In genomic region chr1:8004803-8005573, GRCh38 we compare ENCODE assay signal across 7 cellular contexts. TPM values are rescaled to one million over a fixed set of nuclear protein-coding genes. Genes with fewer than 3 reads are reported as not detected.
DNase-seq lines count a peak whose midpoint lies in the region; ATAC-seq, FAIRE-seq and TF ChIP-seq lines count a peak whose summit lies in the region.

No MANE protein-coding gene starts in this region.

- no peak for FAIRE-seq in pancreas (lab: Jason Lieb, UNC)

- no peaks in the 10 kb centered on the region for H3K36me3 ChIP-seq in Panc1 (ENCODE audit: control insufficient read depth, insufficient read depth, low read length)
- peaks cover 0 to 15% (median 10%) of the 10 kb centered on the region in 3 donors for H3K36me3 ChIP-seq in pancreas

- intact Hi-C loops in Panc1 (cut with micrococcal nuclease; ENCODE audit: unreplicated experiment) (no loop called here), pancreas (cut with DNase I) (no loop called here)

- H3K27me3 ChIP-seq in Panc1 (ENCODE audit: control insufficient read depth, insufficient read depth, low read length) (no peaks in the 10 kb centered on the region), pancreas (no peaks in the 10 kb centered on the region)

- peak; percentile 94 for DNase-seq in HT1080 (ENCODE audit: low read depth)
- DNase-seq in Panc1 (ENCODE audit: low read depth, low spot score): no peak
- DNase-seq in fibroblast of gingiva (ENCODE audit: low read depth): peak; percentile 99
- peak in 4 of 6 donors; percentile 44 to 85 (median 76) for DNase-seq in pancreas
- DNase-seq in activated CD4-positive, alpha-beta memory T cell treated with anti-CD3 and anti-CD28 coated beads, Interleukin-2, amount 10 ng/mL, durations not matched to agents 7 days and 5 days: no peak

- no peaks in the 10 kb centered on the region for H3K36me3 Mint-ChIP-seq in activated CD4-positive, alpha-beta memory T cell treated with anti-CD3 and anti-CD28 coated beads, Interleukin-2, amount 10 ng/mL, durations not matched to agents 7 days and 5 days (ENCODE audit: low read depth)

- WGBS in pancreas, 2 donors: 34 to 35% methylated on average over 17 of the region's 17 CpGs

- H3K4me1 Mint-ChIP-seq in activated CD4-positive, alpha-beta memory T cell treated with anti-CD3 and anti-CD28 coated beads, Interleukin-2, amount 10 ng/mL, durations not matched to agents 7 days and 5 days: no peaks in the 10 kb centered on the region

- CTCF ChIA-PET in Panc1 (lab: Charles Lee): interaction anchor here (0.6 to 0.7 kb wide), 2 partner anchors 12 to 24 kb away, joined by 5 read pairs; no protein-coding TSS in a partner anchor
- CTCF ChIA-PET in activated CD4-positive, alpha-beta memory T cell treated with anti-CD3 and anti-CD28 coated beads, Interleukin-2, amount 10 ng/mL, durations not matched to agents 7 days and 5 days (lab: Charles Lee): no interaction called here

- no peaks in the 10 kb centered on the region for H3K9me3 ChIP-seq in Panc1 (ENCODE audit: control insufficient read depth, insufficient read depth, low read depth, low read length)
- no peaks in the 10 kb centered on the region for H3K9me3 ChIP-seq in pancreas

- H3K27me3 Mint-ChIP-seq in activated CD4-positive, alpha-beta memory T cell treated with anti-CD3 and anti-CD28 coated beads, Interleukin-2, amount 10 ng/mL, durations not matched to agents 7 days and 5 days: no peaks in the 10 kb centered on the region

- H3K4me3 ChIP-seq in Panc1 (ENCODE audit: low read depth in 2 of 2, low read length in 2 of 2) (peak overlapping the region in 1 of 2 experiments; percentile 31; a peak in 2 of 4 replicates), pancreas (no peak overlapping the region)

- no peak overlapping the region for H3K27ac Mint-ChIP-seq in activated CD4-positive, alpha-beta memory T cell treated with anti-CD3 and anti-CD28 coated beads, Interleukin-2, amount 10 ng/mL, durations not matched to agents 7 days and 5 days

- POLR2A ChIA-PET in Panc1 (lab: Charles Lee): interaction anchor here (0.7 kb wide), 2 partner anchors 298 to 934 kb away, joined by 3 to 8 read pairs; no protein-coding TSS in a partner anchor
- POLR2A ChIA-PET in activated CD4-positive, alpha-beta memory T cell treated with anti-CD3 and anti-CD28 coated beads, Interleukin-2, amount 10 ng/mL, durations not matched to agents 7 days and 5 days (lab: Charles Lee): no interaction called here

- no peaks in the 10 kb centered on the region for H3K9me3 Mint-ChIP-seq in activated CD4-positive, alpha-beta memory T cell treated with anti-CD3 and anti-CD28 coated beads, Interleukin-2, amount 10 ng/mL, durations not matched to agents 7 days and 5 days

- peak; percentile 76 for ATAC-seq in Panc1
- ATAC-seq in pancreas: peak; percentile 9 to 75 (median 47)
- ATAC-seq in HG02981 (IDR thresholded peaks at IDR 0.05; ENCODE audit: unreplicated experiment): no peak
- no peak for ATAC-seq in GM18907 (IDR thresholded peaks at IDR 0.05; ENCODE audit: unreplicated experiment)

- TF ChIP-seq CTCF in Panc1 (IDR thresholded peaks at IDR 0.05) (no peak), pancreas (IDR thresholded peaks at IDR 0.05) (no peak)

- no peak overlapping the region for H3K4me3 Mint-ChIP-seq in activated CD4-positive, alpha-beta memory T cell treated with anti-CD3 and anti-CD28 coated beads, Interleukin-2, amount 10 ng/mL, durations not matched to agents 7 days and 5 days

- peaks cover 74% of the 10 kb centered on the region for H3K4me1 ChIP-seq in Panc1 (ENCODE audit: control insufficient read depth, insufficient read depth, low read length)
- H3K4me1 ChIP-seq in pancreas: peaks cover 0 to 3% (median 0%) of the 10 kb centered on the region in 3 donors

- H3K27ac ChIP-seq in Panc1 (ENCODE audit: low read length): peak overlapping the region; percentile 98
- H3K27ac ChIP-seq in pancreas: peak overlapping the region; percentile 18 to 66 (median 50)

- BruUV-seq in Panc1 (replicated peaks; lab: Mats Ljungman, UMichigan): no TSS peak

- in situ Hi-C loops in Panc1 (cut with HindIII; ENCODE audit: low pct_unique_long_range_greater_than_20kb, low sequenced_read_pairs): no loop called here

RNA-seq across cellular contexts. Expression of gene ERRFI1, which starts 21.1 kb away (rescaled TPM):
- 143 and 169 TPM in 2 replicates for total RNA-seq in HT1080 (2014; rRNA removed; shearing (Covaris generic))
- 293 and 378 TPM in 2 replicates for polyA plus RNA-seq in HT1080 (2015; cell fraction: cytosol; rRNA removed)
- 266 and 294 TPM in 2 replicates for polyA plus RNA-seq in HT1080 (2015; cell fraction: nucleus; rRNA removed)
- total RNA-seq in Panc1 (2021; ENCODE audit: unreplicated experiment) (299 TPM), pancreas (100 to 1,000 TPM in 3 of 6 donors, 10 to 100 TPM in 3; 36.4 to 392 (median 81.7) TPM)
- 276 TPM for polyA plus RNA-seq in Panc1 (2012; ENCODE audit: insufficient read length)
- 100 to 1,000 TPM in 1 of 2 donors, 10 to 100 TPM in 1; 88.2 to 129 TPM for polyA plus RNA-seq in pancreas
- total RNA-seq in activated CD4-positive, alpha-beta memory T cell treated with anti-CD3 and anti-CD28 coated beads, Interleukin-2, amount 10 ng/mL, durations not matched to agents 7 days and 5 days: 1 to 10 TPM in 1 of 2 experiments, under 1 TPM in 1; 0.83 to 1.0 TPM

RNA-seq across cellular contexts. Expression of gene PARK7, which starts 43.5 kb away (rescaled TPM):
- total RNA-seq in HT1080 (2014; rRNA removed; shearing (Covaris generic)): 274 and 280 TPM in 2 replicates
- polyA plus RNA-seq in HT1080 (2015; cell fraction: cytosol; rRNA removed): 334 and 398 TPM in 2 replicates
- 130 and 150 TPM in 2 replicates for polyA plus RNA-seq in HT1080 (2015; cell fraction: nucleus; rRNA removed)
- total RNA-seq in Panc1 (2021; ENCODE audit: unreplicated experiment) (448 TPM), pancreas (100 to 1,000 TPM in 5 of 6 donors, 10 to 100 TPM in 1; 99.8 to 143 (median 134) TPM)
- 436 TPM for polyA plus RNA-seq in Panc1 (2012; ENCODE audit: insufficient read length)
- polyA plus RNA-seq in pancreas: 100 to 1,000 TPM; 174 to 176 TPM
- total RNA-seq in activated CD4-positive, alpha-beta memory T cell treated with anti-CD3 and anti-CD28 coated beads, Interleukin-2, amount 10 ng/mL, durations not matched to agents 7 days and 5 days: 100 to 1,000 TPM; 261 to 275 TPM

Comparison
In these comparisons a context has a peak if more than half of its experiments do, and no peak if none do; other contexts are left out.
1. DNase-seq: peak in HT1080 (single experiment), fibroblast of gingiva (single experiment) and pancreas (4 of 6); none in Panc1 (single experiment) and activated CD4-positive, alpha-beta memory T cell treated with anti-CD3 and anti-CD28 coated beads, Interleukin-2, amount 10 ng/mL, durations not matched to agents 7 days and 5 days (single experiment).
2. ATAC-seq: peak in Panc1 (single experiment) and pancreas (4 of 4); none in HG02981 (single experiment) and GM18907 (single experiment).
3. RNA of gene ERRFI1, which starts 21.1 kb away (total RNA-seq): 299 TPM in Panc1 (single experiment), 143 to 169 TPM in HT1080 and 36.4 to 392 TPM in pancreas; 0.83 to 1.0 TPM in activated CD4-positive, alpha-beta memory T cell treated with anti-CD3 and anti-CD28 coated beads, Interleukin-2, amount 10 ng/mL, durations not matched to agents 7 days and 5 days; every median in the first group is over 10 times any median in the second.